Comparison of ENCODE assay signal across 8 cellular contexts in genomic region chr4:76689079-76689817, GRCh38.
DNase-seq lines count a peak whose midpoint lies in the region; ATAC-seq and TF ChIP-seq lines count a peak whose summit lies in the region.

No MANE protein-coding gene starts in this region.

- in situ Hi-C loops in gastrocnemius medialis (cut with MboI; ENCODE audit: low sequenced_read_pairs in 4 of 4) = no loop called here

- TF ChIP-seq CTCF in hepatocyte (IDR thresholded peaks at IDR 0.05; ENCODE audit: poor library complexity) (peak; percentile 1), gastrocnemius medialis (IDR thresholded peaks at IDR 0.05 in 4 of 5, conservative IDR thresholded peaks at IDR 0.05 in 1 of 5) (no peak)

- intact Hi-C loops in gastrocnemius medialis (cut with DNase I; ENCODE audit: low total_unique reads) = no loop called here

- H2AFZ ChIP-seq in hepatocyte = peak overlapping the region; percentile 72

- under 1% methylated on average over 72 of the region's 88 CpGs for WGBS in hepatocyte (ENCODE audit: low lambda C conversion rate, missing lambda C conversion rate)

- DNase-seq in DMS79 (lab: John Stamatoyannopoulos, UW) (peak; percentile 26), NCI-H2107 treated with DMSO at 0.1 percent for 48 hours (lab: John Stamatoyannopoulos, UW; ENCODE audit: unreplicated experiment) (peak; percentile 75), adipocyte (ENCODE audit: low read depth) (peak; percentile 76), hepatocyte (ENCODE audit: low spot score) (peak; percentile 65), gastrocnemius medialis (no peak), GDM1 (lab: John Stamatoyannopoulos, UW) (no peak), LoVo (ENCODE audit: low spot score) (no peak)

- H3K4me3 ChIP-seq in adipocyte (ENCODE audit: low read length) (peak overlapping the region; percentile 82), hepatocyte (peak overlapping the region; percentile 37), gastrocnemius medialis (peak overlapping the region; percentile 44 to 61 (median 46))

- peaks cover 71% of the 10 kb centered on the region for H3K79me2 ChIP-seq in hepatocyte

- H3K9me3 ChIP-seq in adipocyte (ENCODE audit: control insufficient read depth, low read length) = no peaks in the 10 kb centered on the region
- no peaks in the 10 kb centered on the region for H3K9me3 ChIP-seq in hepatocyte (ENCODE audit: low read depth)
- no peaks in the 10 kb centered on the region for H3K9me3 ChIP-seq in gastrocnemius medialis

- peak; percentile 52 for ATAC-seq in GM21825 (IDR thresholded peaks at IDR 0.05; ENCODE audit: unreplicated experiment)
- peak; percentile 30 to 36 for ATAC-seq in gastrocnemius medialis

- H3K27me3 ChIP-seq in adipocyte (replicated peaks; ENCODE audit: control insufficient read depth, insufficient read depth, low read length) = no peaks in the 10 kb centered on the region
- no peaks in the 10 kb centered on the region for H3K27me3 ChIP-seq in hepatocyte
- H3K27me3 ChIP-seq in gastrocnemius medialis = peaks cover 15 to 38% (median 26%) of the 10 kb centered on the region in 3 donors

- peak overlapping the region; percentile 69 for H3K9ac ChIP-seq in adipocyte (ENCODE audit: low read length)

- no peaks in the 10 kb centered on the region for H4K20me1 ChIP-seq in hepatocyte (ENCODE audit: insufficient read depth, poor library complexity, severe bottlenecking)

- H3K4me2 ChIP-seq in hepatocyte = peak overlapping the region; percentile 91

- H3K36me3 ChIP-seq in adipocyte (ENCODE audit: control insufficient read depth, insufficient read depth, low read length, severe bottlenecking) (no peaks in the 10 kb centered on the region), hepatocyte (replicated peaks; ENCODE audit: insufficient read depth, low read depth) (no peaks in the 10 kb centered on the region), gastrocnemius medialis (no peaks in the 10 kb centered on the region)

- H3K27ac ChIP-seq in hepatocyte = peak overlapping the region; percentile 90
- no peak overlapping the region for H3K27ac ChIP-seq in gastrocnemius medialis

- TF ChIP-seq POLR2A in gastrocnemius medialis (IDR thresholded peaks at IDR 0.05) = no peak

- peaks cover 8% of the 10 kb centered on the region for H3K4me1 ChIP-seq in adipocyte (ENCODE audit: control insufficient read depth, insufficient read depth, low read length)
- H3K4me1 ChIP-seq in hepatocyte (ENCODE audit: insufficient read depth) = peaks cover 33% of the 10 kb centered on the region
- peaks cover 6 to 9% of the 10 kb centered on the region in 2 donors for H3K4me1 ChIP-seq in gastrocnemius medialis

- H3K9me2 ChIP-seq in hepatocyte (replicated peaks; ENCODE audit: insufficient read depth) = no peaks in the 10 kb centered on the region

Comparison
In these comparisons a context has a peak if more than half of its experiments do, and no peak if none do; other contexts are left out.
1. DNase-seq: peak in DMS79 (single experiment), NCI-H2107 treated with DMSO at 0.1 percent for 48 hours (single experiment), adipocyte (single experiment) and hepatocyte (single experiment); none in gastrocnemius medialis (0 of 2), GDM1 (single experiment) and LoVo (single experiment).
2. Peak in every context shown above with its lines, with median percentiles within 50 percentile points of each other: H3K4me3 ChIP-seq.